ENCODE assay signal across 10 cellular contexts in genomic region chr5:88827997-88828396, GRCh38. TPM values are rescaled to one million over a fixed set of nuclear protein-coding genes. Genes with fewer than 3 reads are reported as not detected.
A peak's percentile ranks its signal among the peaks of the same experiment; 100 is the strongest.
DNase-seq lines count a peak whose midpoint lies in the region; ATAC-seq, FAIRE-seq and TF ChIP-seq lines count a peak whose summit lies in the region.
"Had no signal": no experiment of that assay in that cellular context is flagged by ENCODE, and none has a peak within 500 bp of the region (broad histone marks: within the 10 kb centered on the region; RNA-seq: fewer than 3 reads in every experiment).

No MANE protein-coding gene starts in this region.

- H3K36me3 Mint-ChIP-seq in activated T-helper 17 cell treated with anti-CD3 and anti-CD28 coated beads, Interleukin-2, amount 50 U/mL, for 72 hours (ENCODE audit: low read depth), result no peaks in the 10 kb centered on the region

- no peak for FAIRE-seq in HepG2 (lab: Jason Lieb, UNC)

- no peaks in the 10 kb centered on the region for H3K27me3 ChIP-seq in liver (ENCODE audit: control insufficient read depth in 4 of 4, insufficient read depth in 4 of 4, low read length in 3 of 4)
- no peaks in the 10 kb centered on the region; a peak in 1 of 5 replicates for H3K27me3 ChIP-seq in HepG2 (ENCODE audit: control insufficient read depth in 1 of 2, insufficient read depth in 2 of 2, low read length in 2 of 2)
- H3K27me3 ChIP-seq in lower lobe of right lung (ENCODE audit: low read depth), result no peaks in the 10 kb centered on the region
- H3K27me3 ChIP-seq: hepatocyte had no signal

- TF ChIP-seq CTCF in liver (IDR thresholded peaks at IDR 0.05; ENCODE audit: low read depth, low read length, missing input control) (no peak), HepG2 (CRISPR knock-in tag; IDR thresholded peaks at IDR 0.05) (no peak), lower lobe of right lung (IDR thresholded peaks at IDR 0.05) (no peak)

- peaks cover 0 to 6% (median 4%) of the 10 kb centered on the region in 4 donors for H3K4me1 ChIP-seq in liver (ENCODE audit: control insufficient read depth in 4 of 4, insufficient read depth in 4 of 4, low read length in 3 of 4)
- no peaks in the 10 kb centered on the region for H3K4me1 ChIP-seq in HepG2 (ENCODE audit: insufficient read depth, low read length)
- peaks cover 77% of the 10 kb centered on the region for H3K4me1 ChIP-seq in lower lobe of right lung

- in situ Hi-C loops in HepG2 (cut with HindIII; ENCODE audit: extremely low pct_ligation_motif_present, low pct_unique_long_range_greater_than_20kb), result no loop called here

- no peak overlapping the region for H3K27ac Mint-ChIP-seq in activated T-helper 17 cell treated with anti-CD3 and anti-CD28 coated beads, Interleukin-2, amount 50 U/mL, for 72 hours
- H3K27ac Mint-ChIP-seq: activated CD4-positive, alpha-beta T cell treated with anti-CD3 and anti-CD28 coated beads, Interleukin-2, amount 10 ng/mL, durations not matched to agents 7 days and 5 days had no signal

- H4K20me1 ChIP-seq in HepG2 (ENCODE audit: insufficient read depth, low read length), result no peaks in the 10 kb centered on the region

- peaks cover 12% of the 10 kb centered on the region for H3K27me3 Mint-ChIP-seq in activated T-helper 17 cell treated with anti-CD3 and anti-CD28 coated beads, Interleukin-2, amount 50 U/mL, for 72 hours

- 79% methylated on average over 1 of the region's 1 CpG for WGBS in liver
- WGBS in HepG2 (ENCODE audit: low lambda C conversion rate), result 0% methylated on average over 1 of the region's 1 CpG

- H3K9me3 Mint-ChIP-seq in activated T-helper 17 cell treated with anti-CD3 and anti-CD28 coated beads, Interleukin-2, amount 50 U/mL, for 72 hours, result peaks cover 3% of the 10 kb centered on the region

- TF ChIP-seq EP300 in HepG2 (IDR thresholded peaks at IDR 0.05; ENCODE audit: low read depth in 2 of 2, low read length in 2 of 2), result no peak
- TF ChIP-seq EP300 in HepG2 (CRISPR knock-in tag; IDR thresholded peaks at IDR 0.05; ENCODE audit: borderline replicate concordance), result no peak

- H3K4me3 ChIP-seq in liver (ENCODE audit: low read depth in 1 of 3, low read length in 3 of 3) (no peak overlapping the region), HepG2 (replicated peaks in 1 of 3; ENCODE audit: insufficient read depth in 1 of 3, low read depth in 2 of 3, low read length in 3 of 3) (no peak overlapping the region), lower lobe of right lung (no peak overlapping the region)
- H3K4me3 ChIP-seq: hepatocyte had no signal

- TF ChIP-seq RAD21 in liver (IDR thresholded peaks at IDR 0.05), result no peak
- TF ChIP-seq RAD21 in HepG2 (CRISPR knock-in tag; IDR thresholded peaks at IDR 0.05), result no peak

- H2AFZ ChIP-seq in HepG2 (ENCODE audit: low read length), result no peak overlapping the region

- no peak overlapping the region for H3K4me2 ChIP-seq in HepG2 (ENCODE audit: low read depth, low read length)

- H3K9me3 ChIP-seq in liver (ENCODE audit: control insufficient read depth in 4 of 4, low read length in 3 of 4) (no peaks in the 10 kb centered on the region), HepG2 (ENCODE audit: low read length) (no peaks in the 10 kb centered on the region), lower lobe of right lung (no peaks in the 10 kb centered on the region)

- no peak for TF ChIP-seq POLR2A in HepG2 (IDR thresholded peaks at IDR 0.05; ENCODE audit: insufficient read depth in 1 of 2, low read depth in 2 of 2, low read length in 2 of 2)

- H3K27ac ChIP-seq in liver (ENCODE audit: low read depth in 1 of 2, low read length in 2 of 2), result peak overlapping the region; percentile 26 to 71
- H3K27ac ChIP-seq in HepG2 (ENCODE audit: extremely low read length, insufficient read depth, low read length), result no peak overlapping the region
- H3K27ac ChIP-seq in lower lobe of right lung, result peak overlapping the region; percentile 70

- ATAC-seq in HepG2, result no peak
- peak; percentile 67 for ATAC-seq in activated T-helper 17 cell treated with anti-CD3 and anti-CD28 coated beads, Interleukin-2, amount 50 U/mL, for 72 hours (replicated peaks)
- ATAC-seq in lower lobe of right lung, result no peak
- ATAC-seq in GM21825 (IDR thresholded peaks at IDR 0.05; ENCODE audit: unreplicated experiment), result no peak
- no peak for ATAC-seq in HG02970 (IDR thresholded peaks at IDR 0.05; ENCODE audit: low FRiP score, unreplicated experiment)

- no peaks in the 10 kb centered on the region for H3K79me2 ChIP-seq in HepG2 (ENCODE audit: insufficient read depth, low read length)
- H3K79me2 ChIP-seq: hepatocyte had no signal

- CTCF ChIA-PET in HepG2 (lab: Yijun Ruan, JAX; ENCODE audit: low intra/inter-chr PET ratio, low total read pairs), result no interaction called here

- intact Hi-C loops in HepG2 (cut with micrococcal nuclease; ENCODE audit: unreplicated experiment), result no loop called here
- intact Hi-C loops in lower lobe of right lung (cut with DNase I), result no loop called here

- H3K4me3 Mint-ChIP-seq in activated T-helper 17 cell treated with anti-CD3 and anti-CD28 coated beads, Interleukin-2, amount 50 U/mL, for 72 hours, result no peak overlapping the region
- H3K4me3 Mint-ChIP-seq: activated CD4-positive, alpha-beta T cell treated with anti-CD3 and anti-CD28 coated beads, Interleukin-2, amount 10 ng/mL, durations not matched to agents 7 days and 5 days had no signal

- no peaks in the 10 kb centered on the region for H3K36me3 ChIP-seq in liver (ENCODE audit: control insufficient read depth in 4 of 4, insufficient read depth in 3 of 4, low read depth in 1 of 4, low read length in 3 of 4)
- no peaks in the 10 kb centered on the region for H3K36me3 ChIP-seq in HepG2 (replicated peaks in 1 of 2; ENCODE audit: control insufficient read depth in 1 of 2, insufficient read depth in 2 of 2, low read length in 2 of 2)
- H3K36me3 ChIP-seq in lower lobe of right lung, result peaks cover under 1% of the 10 kb centered on the region

- H3K9ac ChIP-seq in liver (ENCODE audit: low read depth in 1 of 2, low read length in 2 of 2), result peak overlapping the region in 1 of 2 donors; percentile 24
- H3K9ac ChIP-seq in HepG2 (ENCODE audit: insufficient read depth, low read depth, low read length), result no peak overlapping the region

- BruUV-seq in HepG2 (replicated peaks; lab: Mats Ljungman, UMichigan), result no TSS peak

- no peak for DNase-seq in HepG2 (ENCODE audit: low spot score)
- DNase-seq in lower lobe of right lung, result no peak
- DNase-seq in activated gamma-delta T cell treated with Interleukin-2 at 50 U/mL for 16 hours, result no peak
- DNase-seq in stimulated activated naive CD4-positive, alpha-beta T cell treated with Interleukin-2 at 50 U/mL for 16 hours (lab: John Stamatoyannopoulos, UW), result no peak
- DNase-seq: activated CD4-positive, alpha-beta T cell treated with anti-CD3 and anti-CD28 coated beads, Interleukin-2, amount 10 ng/mL, durations not matched to agents 7 days and 5 days had no signal

- peaks cover 15% of the 10 kb centered on the region for H3K4me1 Mint-ChIP-seq in activated T-helper 17 cell treated with anti-CD3 and anti-CD28 coated beads, Interleukin-2, amount 50 U/mL, for 72 hours

- POLR2A ChIA-PET in HepG2 (lab: Yijun Ruan, JAX), result no interaction called here

TF ChIP-seq in liver, 16 proteins besides CTCF, POLR2A, EP300 and RAD21 (continues in another document):
- TF ChIP-seq ATF3 (IDR thresholded peaks at IDR 0.05), result no peak
- no peak for TF ChIP-seq MAX (IDR thresholded peaks at IDR 0.05)

TF ChIP-seq in HepG2, 621 proteins besides CTCF, POLR2A, EP300 and RAD21 (continues in another document):
- TF ChIP-seq MEIS1 (CRISPR knock-in tag; IDR thresholded peaks at IDR 0.05; ENCODE audit: borderline replicate concordance) (no peak), CENPBD1 (CRISPR knock-in tag; IDR thresholded peaks at IDR 0.05; ENCODE audit: borderline replicate concordance, low read depth) (no peak), NFYC (CRISPR knock-in tag; IDR thresholded peaks at IDR 0.05) (no peak), MXD4 (CRISPR knock-in tag; IDR thresholded peaks at IDR 0.05) (no peak)

RNA-seq across cellular contexts. Expression of gene MEF2C, which starts 55.0 kb away (rescaled TPM):
- total RNA-seq in liver (10 to 100 TPM in 1 of 2 donors, 1 to 10 TPM in 1; 9.5 to 15.9 TPM), HepG2 (2016; rRNA removed; fragmentation: Illumina TruSeq; extraction: Trizol) (0.02 TPM in 1 of 2 replicates, not detected in the other), lower lobe of right lung (42.0 TPM)
- polyA plus RNA-seq in liver (10 to 100 TPM in 1 of 2 donors, 1 to 10 TPM in 1; 2.8 to 10.8 TPM), HepG2 (2011; rRNA removed) (0.01 TPM in 1 of 2 replicates, not detected in the other)
- total RNA-seq in HepG2 (2016; cell fraction: cytosol; rRNA removed; fragmentation: Illumina TruSeq; extraction: Trizol; ENCODE audit: low read depth), result not detected in 2 replicates
- 0.04 TPM in 1 of 2 replicates, not detected in the other for total RNA-seq in HepG2 (2016; cell fraction: insoluble cytoplasmic fraction; rRNA removed; fragmentation: Illumina TruSeq; extraction: Trizol)
- total RNA-seq in HepG2 (2016; cell fraction: membrane; rRNA removed; fragmentation: Illumina TruSeq; extraction: Trizol), result not detected in 2 replicates
- 0.09 and 0.16 TPM in 2 replicates for total RNA-seq in HepG2 (2016; cell fraction: nucleus; rRNA removed; fragmentation: Illumina TruSeq; extraction: Trizol)
- polyA plus RNA-seq in HepG2 (2011; cell fraction: cytosol; rRNA removed), result 0.03 TPM in 1 of 2 replicates, not detected in the other
- 0.14 TPM in 1 of 2 replicates, not detected in the other for polyA plus RNA-seq in HepG2 (2011; cell fraction: nucleus; rRNA removed)
- polyA plus RNA-seq in HepG2 (2012), result not detected in 2 replicates
- not detected in 2 replicates for polyA plus RNA-seq in HepG2 (2016; cell fraction: cytosol; fragmentation: Illumina TruSeq; extraction: Trizol; ENCODE audit: low read depth)
- not detected in 2 replicates for polyA plus RNA-seq in HepG2 (2016; cell fraction: insoluble cytoplasmic fraction; fragmentation: Illumina TruSeq; extraction: Trizol; ENCODE audit: low read depth)
- polyA plus RNA-seq in HepG2 (2016; cell fraction: membrane; fragmentation: Illumina TruSeq; extraction: Trizol; ENCODE audit: low read depth), result not detected in 2 replicates
- polyA plus RNA-seq in HepG2 (2016; cell fraction: nucleus; fragmentation: Illumina TruSeq; extraction: Trizol; ENCODE audit: insufficient read depth, low read depth), result 0.11 and 0.12 TPM in 2 replicates
- polyA minus RNA-seq in HepG2 (2011; rRNA and poly(A)+ RNA removed; ENCODE audit: low replicate concordance), result 0.02 and 0.61 TPM in 2 replicates
- polyA minus RNA-seq in HepG2 (2011; cell fraction: cytosol; rRNA and poly(A)+ RNA removed), result not detected in 2 replicates
- 0.13 and 0.25 TPM in 2 replicates for polyA minus RNA-seq in HepG2 (2011; cell fraction: nucleus; rRNA and poly(A)+ RNA removed)
- under 1 TPM in 1 of 2 donors, not detected in 1; 0.77 TPM for total RNA-seq in activated T-helper 17 cell treated with anti-CD3 and anti-CD28 coated beads, Interleukin-2, amount 50 U/mL, for 72 hours

Comparison
In these comparisons a context has a peak if more than half of its experiments do, and no peak if none do; other contexts are left out.
1. RNA of gene MEF2C, which starts 55.0 kb away (total RNA-seq): 42.0 TPM in lower lobe of right lung (single experiment) and 9.5 to 15.9 TPM in liver; 0.77 TPM in activated T-helper 17 cell treated with anti-CD3 and anti-CD28 coated beads, Interleukin-2, amount 50 U/mL, for 72 hours and 0.02 to 0.16 TPM in HepG2; every median in the first group is over 4 times any median in the second.